16 cellular contexts compared by ENCODE assay signal in the genomic region with DNA sequence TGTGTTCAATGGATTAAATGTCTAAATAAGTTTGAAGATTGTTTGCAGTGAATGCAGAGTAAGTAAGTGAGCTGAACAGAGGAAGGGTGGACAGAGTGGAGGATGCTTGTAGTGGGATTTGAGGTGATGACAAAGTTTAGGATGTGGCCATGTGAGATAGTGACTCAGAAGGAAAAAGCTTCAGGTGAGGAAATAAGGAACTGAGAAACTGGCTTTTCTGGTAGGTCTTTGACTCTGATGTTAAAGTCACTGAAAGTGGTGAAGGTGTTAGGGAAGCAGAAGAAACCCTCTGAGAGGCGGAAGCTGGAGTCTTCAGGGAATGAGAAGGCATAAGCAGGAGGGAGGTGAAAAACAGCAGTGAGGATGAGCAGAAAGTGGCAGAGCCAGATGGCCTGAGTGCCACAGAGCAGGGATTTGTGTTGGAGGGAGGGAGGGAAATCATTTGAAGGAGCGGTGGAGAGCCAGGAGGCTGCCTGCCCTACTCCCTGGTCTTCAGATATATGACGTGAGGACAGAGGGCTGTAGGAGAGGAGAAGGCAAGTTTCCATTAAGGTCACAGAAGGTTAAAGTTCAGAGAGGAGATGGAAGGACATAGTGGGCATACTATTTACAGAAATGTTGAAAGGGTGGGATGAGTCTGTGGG. TPM values are rescaled to one million over a fixed set of nuclear protein-coding genes. Genes with fewer than 3 reads are reported as not detected.
A peak's percentile ranks its signal among the peaks of the same experiment; 100 is the strongest.
DNase-seq lines count a peak whose midpoint lies in the region; ATAC-seq, FAIRE-seq and TF ChIP-seq lines count a peak whose summit lies in the region.
"Had no signal": no experiment of that assay in that cellular context is flagged by ENCODE, and none has a peak within 500 bp of the region (broad histone marks: within the 10 kb centered on the region; RNA-seq: fewer than 3 reads in every experiment).

No MANE protein-coding gene starts in this region.

- FAIRE-seq in GM12892 (lab: Jason Lieb, UNC) (peak; percentile 88), GM19239 (lab: Jason Lieb, UNC) (peak; percentile 85)

- TF ChIP-seq POLR2A in GM12892 (IDR thresholded peaks at IDR 0.05; ENCODE audit: low read depth, low read length), result no peak

- peak; percentile 73 for ATAC-seq in HG02870 (IDR thresholded peaks at IDR 0.05; ENCODE audit: unreplicated experiment)
- no peak for ATAC-seq in HG02678 (IDR thresholded peaks at IDR 0.05; ENCODE audit: unreplicated experiment)

- DNase-seq in GM12892 (ENCODE audit: insufficient read length), result no peak
- no peak for DNase-seq in GM19239 (ENCODE audit: insufficient read length, low spot score)
- peak; percentile 83 to 93 for DNase-seq in NCI-H524 (lab: John Stamatoyannopoulos, UW)
- DNase-seq in HCEC 1CT, result no peak
- DNase-seq in NCI-H1092 treated with DMSO at 0.1 percent for 48 hours (lab: John Stamatoyannopoulos, UW), result no peak
- no peak for DNase-seq in inferior parietal cortex (ENCODE audit: extremely low spot score)
- DNase-seq: ACHN; activated CD4-positive, alpha-beta T cell treated with anti-CD3 and anti-CD28 coated beads for 48 hours; activated CD8-positive, alpha-beta memory T cell treated with anti-CD3 and anti-CD28 coated beads, Interleukin-2, amount 50 U/mL, for 4 hours; activated gamma-delta T cell; CD4-positive, CD25-positive, alpha-beta regulatory T cell; glutamatergic neuron; NCI-H1105; ovary had no signal

RNA-seq across cellular contexts. Expression of gene RGS6, which starts 24.8 kb away (rescaled TPM):
- polyA plus RNA-seq in GM12892 (2012; ENCODE audit: missing spikeins), result 5.9 TPM

Comparison
In these comparisons a context has a peak if more than half of its experiments do, and no peak if none do; other contexts are left out.
1. DNase-seq: peak in NCI-H524 (2 of 2); none in GM12892 (single experiment), GM19239 (single experiment), HCEC 1CT (single experiment), NCI-H1092 treated with DMSO at 0.1 percent for 48 hours (single experiment) and inferior parietal cortex (single experiment).